ENCODE assay signal across 8 cellular contexts in the genomic region with DNA sequence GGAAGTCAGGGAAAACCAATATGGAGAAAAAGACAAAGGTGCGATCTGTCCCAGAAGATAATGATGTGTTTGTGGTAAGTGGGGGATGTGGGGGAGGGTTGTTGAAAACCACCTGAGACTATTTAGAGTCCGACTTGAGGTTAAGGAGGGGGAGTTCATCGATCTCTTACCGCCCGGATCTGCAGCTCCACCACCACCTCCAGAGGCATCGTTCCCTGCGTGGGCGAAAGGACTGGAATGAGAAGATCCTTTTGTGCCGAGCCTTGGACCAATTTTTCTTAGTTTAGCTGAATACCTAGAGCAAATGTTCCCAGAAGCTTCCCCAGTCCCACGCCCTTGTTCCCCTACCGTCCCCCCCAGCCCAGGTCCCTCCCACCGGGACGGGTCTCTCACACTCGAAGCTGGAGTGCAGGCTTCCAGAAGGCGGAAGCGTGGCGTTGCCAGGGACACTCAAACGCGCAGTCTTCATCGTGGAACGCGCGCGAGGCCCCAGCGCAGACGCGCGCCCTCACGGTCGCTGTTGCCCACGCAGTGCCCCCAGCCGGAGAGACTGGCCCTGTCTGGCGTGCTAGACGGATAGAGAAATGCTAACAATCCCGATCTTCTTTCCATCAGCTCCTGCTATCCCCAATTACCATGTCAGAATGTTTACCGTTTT. TPM values are rescaled to one million over a fixed set of nuclear protein-coding genes. Genes with fewer than 3 reads are reported as not detected.
DNase-seq lines count a peak whose midpoint lies in the region; ATAC-seq, FAIRE-seq and TF ChIP-seq lines count a peak whose summit lies in the region.

SPATA6L (minus strand) TSS at position 439 of the 658 bp plus-strand sequence; CDS start at position 209, 230 bp downstream.

- H3K9me3 ChIP-seq in kidney (ENCODE audit: control insufficient read depth in 1 of 2, low read length in 2 of 2) (no peaks in the 10 kb centered on the region), small intestine (ENCODE audit: control insufficient read depth, low read depth) (no peaks in the 10 kb centered on the region)

- peak; percentile 44 for DNase-seq in NCI-H2029 (lab: John Stamatoyannopoulos, UW)
- DNase-seq in NCI-H2029 treated with DMSO at 0.1 percent for 48 hours (lab: John Stamatoyannopoulos, UW), result no peak
- DNase-seq in NCI-H146 (lab: John Stamatoyannopoulos, UW), result peak; percentile 73
- DNase-seq in activated CD4-positive, CD25-positive, alpha-beta regulatory T cell (lab: John Stamatoyannopoulos, UW), result peak in 3 of 4 experiments; percentile 2 to 8 (median 7)
- no peak for DNase-seq in chondrocyte (ENCODE audit: low spot score)
- peak; percentile 90 for DNase-seq in kidney
- DNase-seq in small intestine, result peak; percentile 73

- no peaks in the 10 kb centered on the region for H3K27me3 Mint-ChIP-seq in chondrocyte (ENCODE audit: low read depth)

- peak; percentile 59 for TF ChIP-seq CTCF in chondrocyte (IDR thresholded peaks at IDR 0.05)
- TF ChIP-seq CTCF in kidney (IDR thresholded peaks at IDR 0.05; ENCODE audit: borderline replicate concordance, extremely low read depth, insufficient read depth), result no peak

- ATAC-seq in HG03025 (IDR thresholded peaks at IDR 0.05; ENCODE audit: low FRiP score, unreplicated experiment), result no peak

- H3K4me1 ChIP-seq in kidney (ENCODE audit: control insufficient read depth in 1 of 2, insufficient read depth in 1 of 2, low read depth in 1 of 2, low read length in 2 of 2) (peaks cover 13 to 17% of the 10 kb centered on the region in 2 donors), small intestine (ENCODE audit: control insufficient read depth in 2 of 2, insufficient read depth in 1 of 2, low read depth in 1 of 2, low read length in 1 of 2) (peaks cover 3 to 15% of the 10 kb centered on the region in 2 donors)

- H3K27ac ChIP-seq in kidney (ENCODE audit: low read depth in 2 of 2, low read length in 2 of 2) (peak within 1 kb of the TSS; percentile 47 to 69), small intestine (ENCODE audit: low read depth in 1 of 2, low read length in 1 of 2) (peak within 1 kb of the TSS; percentile 56 to 95)

- H3K27ac Mint-ChIP-seq in chondrocyte (ENCODE audit: unreplicated experiment), result peak within 1 kb of the TSS; percentile 53

- no peaks in the 10 kb centered on the region for H3K27me3 ChIP-seq in small intestine (ENCODE audit: control insufficient read depth in 2 of 2, insufficient read depth in 2 of 2, low read length in 2 of 2)

- H3K9me3 Mint-ChIP-seq in chondrocyte (ENCODE audit: low read depth), result no peaks in the 10 kb centered on the region

- H3K9ac ChIP-seq in kidney (ENCODE audit: low read length in 2 of 2), result peak within 1 kb of the TSS; percentile 71 to 75

- 1% methylated on average over 36 of the region's 36 CpGs for WGBS in small intestine, 3 donors

- H3K4me3 ChIP-seq in kidney (ENCODE audit: low read length in 2 of 2), result peak within 1 kb of the TSS; percentile 75 to 84
- peak within 1 kb of the TSS in 1 of 2 donors; percentile 47 for H3K4me3 ChIP-seq in small intestine (ENCODE audit: low read depth in 1 of 2, low read length in 2 of 2)

- no peak for FAIRE-seq in kidney (lab: Jason Lieb, UNC)
- FAIRE-seq in small intestine (lab: Jason Lieb, UNC), result no peak

- H3K4me3 Mint-ChIP-seq in chondrocyte (ENCODE audit: unreplicated experiment), result peak within 1 kb of the TSS; percentile 73

- intact Hi-C loops in kidney (cut with DNase I), result no loop called here

- no peaks in the 10 kb centered on the region for H3K36me3 ChIP-seq in kidney (ENCODE audit: control insufficient read depth in 1 of 2, insufficient read depth in 2 of 2, low read length in 2 of 2)
- no peaks in the 10 kb centered on the region for H3K36me3 ChIP-seq in small intestine (ENCODE audit: control insufficient read depth in 2 of 2, insufficient read depth in 2 of 2, low read length in 2 of 2)

- H3K36me3 Mint-ChIP-seq in chondrocyte (ENCODE audit: low read depth), result no peaks in the 10 kb centered on the region

- peaks cover 45% of the 10 kb centered on the region for H3K4me1 Mint-ChIP-seq in chondrocyte (ENCODE audit: low read depth)

RNA-seq across cellular contexts. Expression of gene SPATA6L, which starts in this region (rescaled TPM):
- total RNA-seq in chondrocyte, result 0.35 to 0.65 TPM (median 0.46 TPM) in 3 replicates
- total RNA-seq in kidney, result 15.1 TPM
- 1.5 TPM for polyA plus RNA-seq in kidney (ENCODE audit: insufficient read depth, low read depth, low replicate concordance)
- 1 to 10 TPM in 2 of 3 donors, under 1 TPM in 1; 0.54 to 6.9 (median 3.4) TPM for polyA plus RNA-seq in small intestine

Comparison
In these comparisons a context has a peak if more than half of its experiments do, and no peak if none do; other contexts are left out.
1. DNase-seq: peak in NCI-H2029 (single experiment), NCI-H146 (single experiment), activated CD4-positive, CD25-positive, alpha-beta regulatory T cell (3 of 4), kidney (single experiment) and small intestine (single experiment); none in NCI-H2029 treated with DMSO at 0.1 percent for 48 hours (single experiment) and chondrocyte (single experiment).